25 cellular contexts compared by ENCODE assay signal in the genomic region with DNA sequence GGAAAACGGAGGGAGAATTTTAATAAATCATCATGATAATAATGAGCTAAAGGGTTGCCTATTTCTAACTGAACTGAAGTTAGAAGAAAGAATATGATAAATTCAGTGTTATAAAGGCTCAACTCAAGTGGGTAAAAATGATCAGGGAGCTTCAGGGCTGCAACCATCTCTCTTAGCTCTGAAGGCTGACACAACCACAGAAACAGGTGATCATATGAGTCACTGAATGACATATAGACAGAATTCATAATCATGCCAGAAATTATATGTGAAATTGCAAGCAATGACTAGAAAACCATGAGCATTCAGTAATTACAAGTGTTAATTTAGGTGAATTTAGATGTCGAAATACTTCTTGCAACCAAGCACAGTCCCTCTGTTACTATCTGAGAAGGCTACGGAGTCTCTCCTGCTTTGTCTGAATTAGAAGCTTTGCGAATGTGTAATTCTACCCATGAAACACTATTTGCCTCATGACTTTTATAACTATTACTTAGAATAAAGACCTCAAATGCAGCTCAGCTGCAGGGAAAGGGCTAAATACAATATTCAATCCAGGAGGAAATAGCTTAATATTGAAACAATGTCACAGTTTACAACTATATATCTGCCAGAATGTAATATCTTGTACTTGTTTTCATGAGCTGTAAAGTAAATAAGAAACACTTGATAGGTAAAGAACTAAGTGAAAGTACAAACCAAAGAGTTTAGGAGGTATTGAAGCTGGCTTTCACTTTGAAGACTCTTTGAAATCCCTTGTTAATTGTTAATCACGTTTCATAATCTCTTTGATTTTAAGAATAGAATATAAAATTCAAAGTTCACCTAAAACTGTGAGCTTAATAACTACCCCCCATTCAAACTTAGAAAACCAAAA.
DNase-seq lines count a peak whose midpoint lies in the region; ATAC-seq, FAIRE-seq and TF ChIP-seq lines count a peak whose summit lies in the region.
"Had no signal": no experiment of that assay in that cellular context is flagged by ENCODE, and none has a peak within 500 bp of the region (broad histone marks: within the 10 kb centered on the region; RNA-seq: fewer than 3 reads in every experiment).

No MANE protein-coding gene starts in this region.

- no peak for TF ChIP-seq EP300 in A549 (IDR thresholded peaks at IDR 0.05)

- no peaks in the 10 kb centered on the region for H4K20me1 ChIP-seq in mammary epithelial cell (ENCODE audit: insufficient read depth, low read length)
- H4K20me1 ChIP-seq in smooth muscle cell (ENCODE audit: low read depth): no peaks in the 10 kb centered on the region
- H4K20me1 ChIP-seq: BLaER1 had no signal

- DNase-seq in A549 (ENCODE audit: low read depth in 1 of 2, low spot score in 1 of 2): no peak
- peak; percentile 55 for DNase-seq in LHCN-M2 (ENCODE audit: low read depth)
- peak; percentile 2 for DNase-seq in mammary epithelial cell
- no peak for DNase-seq in right lobe of liver
- DNase-seq in smooth muscle cell (lab: John Stamatoyannopoulos, UW; ENCODE audit: unreplicated experiment): no peak
- no peak for DNase-seq in HEK293T (ENCODE audit: extremely low spot score)
- DNase-seq: CD4-positive, alpha-beta memory T cell; DMS153; EL; GOT3; IMR-90; Karpas-422; NCI-H1105 treated with DMSO at 0.1 percent for 48 hours; NCI-H1694; NCI-H2081 treated with DMSO at 0.1 percent for 48 hours; NCI-H446 treated with DMSO at 0.1 percent for 48 hours; NCI-H69; OCI-M1; RPMI8226; SIG-M5 had no signal

- FAIRE-seq in A549 (lab: Jason Lieb, UNC): no peak
- FAIRE-seq: A204.1, GM12891, GM19239 had no signal

- POLR2A ChIA-PET in A549 (lab: Yijun Ruan, JAX): no interaction called here
- POLR2A ChIA-PET in HEK293T (lab: Yijun Ruan, JAX): no interaction called here

- H3K79me2 ChIP-seq in mammary epithelial cell (ENCODE audit: insufficient read depth, low read length) (no peaks in the 10 kb centered on the region), smooth muscle cell (ENCODE audit: low read depth) (no peaks in the 10 kb centered on the region)

- no peak overlapping the region for H3K9ac ChIP-seq in mammary epithelial cell (ENCODE audit: insufficient read depth, low read length)
- no peak overlapping the region for H3K9ac ChIP-seq in smooth muscle cell (ENCODE audit: low read depth)
- H3K9ac ChIP-seq: BLaER1 had no signal

- ATAC-seq in A549: no peak
- ATAC-seq in right lobe of liver: peak; percentile 73 to 74 (median 74)
- ATAC-seq in HG03280 (IDR thresholded peaks at IDR 0.05; ENCODE audit: unreplicated experiment): no peak

- H3K9me3 ChIP-seq in A549: no peaks in the 10 kb centered on the region
- H3K9me3 ChIP-seq in mammary epithelial cell (replicated peaks; ENCODE audit: insufficient read depth, low read length): no peaks in the 10 kb centered on the region
- no peaks in the 10 kb centered on the region for H3K9me3 ChIP-seq in right lobe of liver
- H3K9me3 ChIP-seq in smooth muscle cell (replicated peaks; ENCODE audit: low read depth): no peaks in the 10 kb centered on the region
- H3K9me3 ChIP-seq: BLaER1 had no signal

- H3K27ac ChIP-seq in A549: no peak overlapping the region
- no peak overlapping the region for H3K27ac ChIP-seq in mammary epithelial cell (ENCODE audit: insufficient read depth, low read depth, low read length)
- peak overlapping the region; percentile 8 to 72 (median 70) for H3K27ac ChIP-seq in right lobe of liver
- H3K27ac ChIP-seq in smooth muscle cell (ENCODE audit: low read depth): no peak overlapping the region
- H3K27ac ChIP-seq: BLaER1 had no signal

- 50% methylated on average over 5 of the region's 5 CpGs for WGBS in A549 (ENCODE audit: missing lambda C conversion rate)
- WGBS in mammary epithelial cell (ENCODE audit: low coverage, missing lambda C conversion rate): 67% methylated on average over 5 of the region's 5 CpGs
- WGBS in right lobe of liver (ENCODE audit: insufficient coverage, low coverage, low lambda C conversion rate, missing lambda C conversion rate): 29% methylated on average over 5 of the region's 5 CpGs
- WGBS in smooth muscle cell (ENCODE audit: low lambda C conversion rate): 92% methylated on average over 5 of the region's 5 CpGs

- CTCF ChIA-PET in A549 (lab: Yijun Ruan, JAX) (no interaction called here), mammary epithelial cell (lab: Charles Lee; ENCODE audit: low non-redundant PET) (no interaction called here), HEK293T (lab: Yijun Ruan, JAX) (no interaction called here)

- no peak for TF ChIP-seq CTCF in A549 (IDR thresholded peaks at IDR 0.05)
- TF ChIP-seq CTCF in mammary epithelial cell (conservative IDR thresholded peaks at IDR 0.05 in 1 of 2, IDR thresholded peaks at IDR 0.05 in 1 of 2; ENCODE audit: extremely low read depth in 1 of 2, insufficient read depth in 1 of 2, low read depth in 1 of 2, low read length in 2 of 2): no peak
- TF ChIP-seq CTCF in right lobe of liver (IDR thresholded peaks at IDR 0.05): no peak
- TF ChIP-seq CTCF in smooth muscle cell (IDR thresholded peaks at IDR 0.05; ENCODE audit: borderline replicate concordance, insufficient read depth, poor library complexity, severe bottlenecking): no peak

- no TSS peak for BruUV-seq in mammary epithelial cell (replicated peaks; lab: Mats Ljungman, UMichigan)

- H3K4me2 ChIP-seq in A549 (peak overlapping the region; percentile 41; the same call in 2 of the 3 replicates), mammary epithelial cell (ENCODE audit: insufficient read depth, low read depth, low read length) (no peak overlapping the region), smooth muscle cell (no peak overlapping the region)
- H3K4me2 ChIP-seq: BLaER1 had no signal

- in situ Hi-C loops in mammary epithelial cell (cut with MboI; ENCODE audit: low sequenced_read_pairs in 2 of 2): no loop called here

- H3K4me1 ChIP-seq in A549 (0 out of 3 replicates have a peak, but pooled peaks cover 4% of the 10 kb centered on the region), mammary epithelial cell (ENCODE audit: insufficient read depth, low read length) (no peaks in the 10 kb centered on the region), right lobe of liver (no peaks in the 10 kb centered on the region), smooth muscle cell (ENCODE audit: low read depth) (no peaks in the 10 kb centered on the region)
- H3K4me1 ChIP-seq: BLaER1 had no signal

- intact Hi-C loops in mammary epithelial cell (cut with micrococcal nuclease): no loop called here
- intact Hi-C loops in right lobe of liver (cut with DNase I): no loop called here

- dilution Hi-C loops in mammary epithelial cell (cut with HindIII; ENCODE audit: low sequenced_read_pairs): no loop called here

- TF ChIP-seq RAD21 in A549 (conservative IDR thresholded peaks at IDR 0.05 in 1 of 2, IDR thresholded peaks at IDR 0.05 in 1 of 2): no peak

- TF ChIP-seq POLR2A in A549 (IDR thresholded peaks at IDR 0.05; ENCODE audit: low read length) (no peak), right lobe of liver (IDR thresholded peaks at IDR 0.05) (no peak)

- H2AFZ ChIP-seq in mammary epithelial cell (ENCODE audit: low read depth, low read length) (no peak overlapping the region), smooth muscle cell (ENCODE audit: low read depth) (no peak overlapping the region)

- H3K4me3 ChIP-seq in A549 (no peak overlapping the region), mammary epithelial cell (replicated peaks in 1 of 3; ENCODE audit: insufficient read depth in 1 of 3, low read depth in 2 of 3, low read length in 3 of 3) (no peak overlapping the region), right lobe of liver (peak overlapping the region in 1 of 3 donors; percentile 23), smooth muscle cell (no peak overlapping the region)
- H3K4me3 ChIP-seq: BLaER1 had no signal

- no peaks in the 10 kb centered on the region for H3F3A ChIP-seq in smooth muscle cell (ENCODE audit: low read depth)

- H3K36me3 ChIP-seq in mammary epithelial cell (ENCODE audit: insufficient read depth, low read length) (no peaks in the 10 kb centered on the region), right lobe of liver (no peaks in the 10 kb centered on the region), smooth muscle cell (ENCODE audit: low read depth) (no peaks in the 10 kb centered on the region)
- H3K36me3 ChIP-seq: BLaER1 had no signal

- no peaks in the 10 kb centered on the region for H3K27me3 ChIP-seq in mammary epithelial cell (ENCODE audit: insufficient read depth, low read length)
- H3K27me3 ChIP-seq in right lobe of liver: no peaks in the 10 kb centered on the region
- H3K27me3 ChIP-seq in smooth muscle cell (ENCODE audit: low read depth): no peaks in the 10 kb centered on the region
- H3K27me3 ChIP-seq: BLaER1 had no signal

TF ChIP-seq in A549, 52 proteins besides CTCF, POLR2A, EP300 and RAD21 (continues in another document):
- TF ChIP-seq CHD4 (IDR thresholded peaks at IDR 0.05; ENCODE audit: borderline replicate concordance) (no peak), HEYL (CRISPR knock-in tag; IDR thresholded peaks at IDR 0.05) (no peak), ZFP36 (IDR thresholded peaks at IDR 0.05; ENCODE audit: borderline replicate concordance, partially characterized antibody) (no peak)
- TF ChIP-seq, protein P1, sequence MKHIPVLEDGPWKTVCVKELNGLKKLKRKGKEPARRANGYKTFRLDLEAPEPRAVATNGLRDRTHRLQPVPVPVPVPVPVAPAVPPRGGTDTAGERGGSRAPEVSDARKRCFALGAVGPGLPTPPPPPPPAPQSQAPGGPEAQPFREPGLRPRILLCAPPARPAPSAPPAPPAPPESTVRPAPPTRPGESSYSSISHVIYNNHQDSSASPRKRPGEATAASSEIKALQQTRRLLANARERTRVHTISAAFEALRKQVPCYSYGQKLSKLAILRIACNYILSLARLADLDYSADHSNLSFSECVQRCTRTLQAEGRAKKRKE (CRISPR knock-in tag; IDR thresholded peaks at IDR 0.05; ENCODE audit: low read depth): no peak

TF ChIP-seq in HEK293T, 16 proteins besides CTCF, POLR2A, EP300 and RAD21 (continues in another document):
- TF ChIP-seq L3MBTL2 (conservative IDR thresholded peaks at IDR 0.05) (no peak), BHLHE40 (IDR thresholded peaks at IDR 0.05; ENCODE audit: borderline replicate concordance) (no peak), HDGF (IDR thresholded peaks at IDR 0.05; ENCODE audit: borderline replicate concordance) (no peak), TARDBP (IDR thresholded peaks at IDR 0.05) (no peak), FOXM1 (IDR thresholded peaks at IDR 0.05; ENCODE audit: borderline replicate concordance) (no peak), ELF4 (IDR thresholded peaks at IDR 0.05) (no peak), LEF1 (IDR thresholded peaks at IDR 0.05; ENCODE audit: borderline replicate concordance) (no peak), ARNT (IDR thresholded peaks at IDR 0.05) (no peak), FOXK2 (IDR thresholded peaks at IDR 0.05) (no peak)

Comparison
In these comparisons a context has a peak if more than half of its experiments do, and no peak if none do; other contexts are left out.
1. ATAC-seq: peak in right lobe of liver (4 of 4); none in A549 (0 of 2) and HG03280 (single experiment).
2. DNase-seq: peak in LHCN-M2 (single experiment) and mammary epithelial cell (single experiment); none in A549 (0 of 2), right lobe of liver (0 of 3), smooth muscle cell (single experiment) and HEK293T (single experiment).
3. H3K27ac ChIP-seq: peak in right lobe of liver (3 of 3); none in A549 (0 of 2), mammary epithelial cell (single experiment) and smooth muscle cell (single experiment).